22 cellular contexts compared by ENCODE assay signal in the genomic region with DNA sequence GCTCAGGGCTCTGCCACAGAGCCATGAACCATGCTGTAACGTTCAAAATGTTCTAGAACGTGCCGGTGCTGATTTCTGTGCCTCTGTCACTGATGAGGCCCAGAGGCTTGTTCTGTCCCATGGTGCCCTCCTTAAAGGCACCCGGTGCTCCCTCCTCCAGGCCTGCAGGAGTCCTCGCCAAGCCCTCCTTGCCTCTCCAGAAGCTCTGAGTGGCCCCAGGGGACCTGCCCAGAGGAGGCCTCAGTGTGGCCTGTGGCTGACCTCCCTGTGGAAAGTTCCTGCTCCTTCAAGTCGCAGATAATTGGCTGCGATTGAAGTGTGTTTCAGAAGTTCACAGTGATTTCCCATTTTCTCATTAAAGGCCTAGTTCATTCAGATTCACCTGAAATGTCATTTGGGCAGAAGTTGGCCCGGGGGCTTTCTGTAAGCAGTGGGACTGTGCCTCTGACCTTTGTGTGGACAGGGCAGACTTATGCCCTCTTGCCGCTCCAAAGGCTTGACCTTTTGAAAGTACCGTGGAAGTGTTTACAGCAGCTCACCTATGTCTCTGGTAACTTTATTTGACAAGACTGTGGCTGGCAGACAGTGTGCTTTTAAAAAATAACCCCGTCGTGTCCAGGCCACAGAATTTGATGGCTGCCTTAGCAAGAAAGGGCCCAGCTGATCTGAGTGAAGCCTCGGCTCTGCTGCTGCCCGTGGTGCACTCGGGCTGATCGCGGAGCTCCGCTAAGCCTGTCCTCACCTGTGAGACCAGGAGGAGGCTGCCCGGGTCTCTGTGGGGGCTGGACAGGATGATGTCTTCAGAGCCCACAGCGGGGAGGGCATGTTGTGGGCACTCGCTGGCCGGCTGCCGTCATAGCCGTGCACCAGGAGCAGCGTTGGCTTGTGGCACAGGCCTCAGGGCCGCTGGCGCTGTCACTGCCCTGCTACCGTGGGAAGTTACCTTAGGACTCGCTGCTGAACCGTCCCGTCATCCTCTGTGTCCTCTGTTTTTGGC.
"Had no signal": no experiment of that assay in that cellular context is flagged by ENCODE, and none has a peak within 500 bp of the region (broad histone marks: within the 10 kb centered on the region; RNA-seq: fewer than 3 reads in every experiment).

No MANE protein-coding gene starts in this region.

- H3K4me1 ChIP-seq: left lung, pancreas, right lobe of liver, transverse colon, vagina had no signal

- DNase-seq: cerebellar nuclear complex; cortex of kidney; effector memory CD8-positive, alpha-beta T cell; head of caudate nucleus; left cardiac atrium; left lung; mesendoderm; midbrain; naive thymus-derived CD4-positive, alpha-beta T cell; occipital lobe; retina; right lobe of liver; small intestine; stimulated activated CD4-positive, alpha-beta T cell treated with anti-CD3 and anti-CD28 coated beads, Interleukin-15, amount 100 ng/mL, for 24 hours; stimulated activated CD4-positive, alpha-beta T cell treated with anti-CD3 and anti-CD28 coated beads, Interleukin-2, amount 100 ng/mL, for 48 hours; stimulated activated naive CD4-positive, alpha-beta T cell treated with Interleukin-2 at 50 U/mL for 16 hours; transverse colon had no signal

- FAIRE-seq: frontal cortex, pancreas, small intestine had no signal

- ATAC-seq: effector memory CD8-positive, alpha-beta T cell; left lung; naive thymus-derived CD4-positive, alpha-beta T cell; pancreas; right lobe of liver had no signal

- H3K4me1 Mint-ChIP-seq: naive thymus-derived CD4-positive, alpha-beta T cell; nephron had no signal

- H3K27ac Mint-ChIP-seq: effector memory CD8-positive, alpha-beta T cell; naive thymus-derived CD4-positive, alpha-beta T cell; nephron had no signal

- H3K4me3 ChIP-seq: left lung, pancreas, right lobe of liver, suprapubic skin, transverse colon, vagina had no signal

- H3K4me3 Mint-ChIP-seq: effector memory CD8-positive, alpha-beta T cell; naive thymus-derived CD4-positive, alpha-beta T cell; nephron had no signal

- H3K9me3 Mint-ChIP-seq: effector memory CD8-positive, alpha-beta T cell; nephron had no signal

- H3K27ac ChIP-seq: left lung, pancreas, right lobe of liver, suprapubic skin, transverse colon, vagina had no signal

- H3K27me3 ChIP-seq: left lung, pancreas, right lobe of liver, suprapubic skin, transverse colon, vagina had no signal

- H3K9me3 ChIP-seq: left lung, pancreas, right lobe of liver, suprapubic skin, transverse colon, vagina had no signal
